ENCODE assay signal across 25 cellular contexts in genomic region chr6:160420969-160421556, GRCh38.
DNase-seq lines count a peak whose midpoint lies in the region; ATAC-seq, FAIRE-seq and TF ChIP-seq lines count a peak whose summit lies in the region.
"Had no signal": no experiment of that assay in that cellular context is flagged by ENCODE, and none has a peak within 500 bp of the region (broad histone marks: within the 10 kb centered on the region; RNA-seq: fewer than 3 reads in every experiment).

No MANE protein-coding gene starts in this region.

- H3K27ac Mint-ChIP-seq in mesothelial cell of epicardium (no peak overlapping the region), Caco-2 (ENCODE audit: unreplicated experiment) (no peak overlapping the region)
- H3K27ac Mint-ChIP-seq: activated B cell treated with CpG ODN at 0.5 μM for 24 hours; activated naive CD8-positive, alpha-beta T cell; activated T-helper 2 cell treated with anti-CD3 and anti-CD28 coated beads, Interferon-gamma antibody, Interleukin-2, Interleukin-4, amounts not matched to agents 10 μg/mL and 5 μg/mL and 100 μg/mL, durations not matched to agents 14 hours and 24 hours and 36 hours; CD8-positive, alpha-beta T cell; memory B cell; stimulated activated naive CD8-positive, alpha-beta T cell treated with anti-CD3 and anti-CD28 coated beads, Interleukin-15, Interleukin-2, amounts not matched to agents 100 ng/mL and 50 ng/mL, for 24 hours had no signal

- H3K27me3 Mint-ChIP-seq in mesothelial cell of epicardium (ENCODE audit: low read depth) (no peaks in the 10 kb centered on the region), Caco-2 (ENCODE audit: insufficient read depth, unreplicated experiment) (no peaks in the 10 kb centered on the region)

- CTCF ChIA-PET in HepG2 (lab: Yijun Ruan, JAX; ENCODE audit: low intra/inter-chr PET ratio, low total read pairs) (no interaction called here), Caco-2 (lab: Charles Lee) (no interaction called here)

- H3K36me3 Mint-ChIP-seq in mesothelial cell of epicardium (no peaks in the 10 kb centered on the region), Caco-2 (ENCODE audit: insufficient read depth, unreplicated experiment) (no peaks in the 10 kb centered on the region)
- H3K36me3 Mint-ChIP-seq: activated naive CD8-positive, alpha-beta T cell; CD8-positive, alpha-beta T cell; memory B cell; naive thymus-derived CD8-positive, alpha-beta T cell had no signal

- POLR2A ChIA-PET in HepG2 (lab: Yijun Ruan, JAX): no interaction called here
- POLR2A ChIA-PET in Caco-2 (lab: Charles Lee): no interaction called here

- no peak overlapping the region for H3K4me3 Mint-ChIP-seq in mesothelial cell of epicardium
- no peak overlapping the region for H3K4me3 Mint-ChIP-seq in Caco-2 (ENCODE audit: unreplicated experiment)
- H3K4me3 Mint-ChIP-seq: activated B cell treated with CpG ODN at 0.5 μM for 24 hours; activated naive CD8-positive, alpha-beta T cell; CD8-positive, alpha-beta T cell; memory B cell; naive thymus-derived CD8-positive, alpha-beta T cell; stimulated activated naive CD8-positive, alpha-beta T cell treated with anti-CD3 and anti-CD28 coated beads, Interleukin-15, Interleukin-2, amounts not matched to agents 100 ng/mL and 50 ng/mL, for 24 hours had no signal

- TF ChIP-seq POLR2A in HepG2 (IDR thresholded peaks at IDR 0.05; ENCODE audit: insufficient read depth in 1 of 2, low read depth in 2 of 2, low read length in 2 of 2): no peak
- TF ChIP-seq POLR2A in right lobe of liver (IDR thresholded peaks at IDR 0.05): no peak
- no peak for TF ChIP-seq POLR2A in ovary (IDR thresholded peaks at IDR 0.05)

- FAIRE-seq in HepG2 (lab: Jason Lieb, UNC): no peak

- no peak overlapping the region for H3K9ac ChIP-seq in HepG2 (ENCODE audit: insufficient read depth, low read depth, low read length)

- intact Hi-C loops in HepG2 (cut with micrococcal nuclease; ENCODE audit: unreplicated experiment) (no loop called here), right lobe of liver (cut with DNase I) (no loop called here), ovary (cut with DNase I) (no loop called here), Caco-2 (cut with micrococcal nuclease; ENCODE audit: unreplicated experiment) (no loop called here)

- peaks cover 0 to 12% of the 10 kb centered on the region in 2 experiments; a peak in 2 of 5 replicates for H3K36me3 ChIP-seq in HepG2 (replicated peaks in 1 of 2; ENCODE audit: control insufficient read depth in 1 of 2, insufficient read depth in 2 of 2, low read length in 2 of 2)
- H3K36me3 ChIP-seq in right lobe of liver: peaks cover 0 to 4% (median 0%) of the 10 kb centered on the region in 4 donors
- no peaks in the 10 kb centered on the region for H3K36me3 ChIP-seq in ovary
- H3K36me3 ChIP-seq in Caco-2 (ENCODE audit: control insufficient read depth, insufficient read depth, low read length): no peaks in the 10 kb centered on the region
- no peaks in the 10 kb centered on the region for H3K36me3 ChIP-seq in WERI-Rb-1
- H3K36me3 ChIP-seq: MG63, upper lobe of right lung had no signal

- H3K9me3 Mint-ChIP-seq in mesothelial cell of epicardium (no peaks in the 10 kb centered on the region), Caco-2 (ENCODE audit: unreplicated experiment) (no peaks in the 10 kb centered on the region)
- H3K9me3 Mint-ChIP-seq: activated T-helper 2 cell treated with anti-CD3 and anti-CD28 coated beads, Interferon-gamma antibody, Interleukin-2, Interleukin-4, amounts not matched to agents 10 μg/mL and 5 μg/mL and 100 μg/mL, durations not matched to agents 14 hours and 24 hours and 36 hours; memory B cell; stimulated activated naive CD8-positive, alpha-beta T cell treated with anti-CD3 and anti-CD28 coated beads, Interleukin-15, Interleukin-2, amounts not matched to agents 100 ng/mL and 50 ng/mL, for 24 hours had no signal

- H2AFZ ChIP-seq in HepG2 (ENCODE audit: low read length): no peak overlapping the region

- H3K79me2 ChIP-seq in HepG2 (ENCODE audit: insufficient read depth, low read length): no peaks in the 10 kb centered on the region

- TF ChIP-seq RAD21 in HepG2 (CRISPR knock-in tag; IDR thresholded peaks at IDR 0.05): no peak

- no peak overlapping the region for H3K4me2 ChIP-seq in HepG2 (ENCODE audit: low read depth, low read length)

- no peaks in the 10 kb centered on the region for H3K9me3 ChIP-seq in HepG2 (ENCODE audit: low read length)
- H3K9me3 ChIP-seq in right lobe of liver: no peaks in the 10 kb centered on the region
- H3K9me3 ChIP-seq in ovary: no peaks in the 10 kb centered on the region
- H3K9me3 ChIP-seq in Caco-2: no peaks in the 10 kb centered on the region
- no peaks in the 10 kb centered on the region for H3K9me3 ChIP-seq in WERI-Rb-1 (ENCODE audit: severe bottlenecking)
- H3K9me3 ChIP-seq: MG63, upper lobe of right lung had no signal

- no peaks in the 10 kb centered on the region for H4K20me1 ChIP-seq in HepG2 (ENCODE audit: insufficient read depth, low read length)

- H3K4me3 ChIP-seq in HepG2 (replicated peaks in 1 of 3; ENCODE audit: insufficient read depth in 1 of 3, low read depth in 2 of 3, low read length in 3 of 3) (no peak overlapping the region), right lobe of liver (no peak overlapping the region), ovary (no peak overlapping the region), Caco-2 (ENCODE audit: low read depth, low read length) (no peak overlapping the region), WERI-Rb-1 (ENCODE audit: low read depth, low read length) (no peak overlapping the region)
- H3K4me3 ChIP-seq: MG63, upper lobe of right lung had no signal

- DNase-seq in HepG2 (ENCODE audit: low spot score): no peak
- no peak for DNase-seq in right lobe of liver
- DNase-seq in foreskin keratinocyte: peak; percentile 47 to 64
- peak in 2 of 5 donors; percentile 40 to 53 for DNase-seq in ovary
- no peak for DNase-seq in mesothelial cell of epicardium (ENCODE audit: low spot score in 2 of 2, unreplicated experiment in 2 of 2)
- DNase-seq in Caco-2: no peak
- no peak for DNase-seq in WERI-Rb-1
- DNase-seq: activated B cell treated with CpG ODN at 0.5 μM for 24 hours; activated CD4-positive, alpha-beta T cell treated with anti-CD3 and anti-CD28 coated beads, Interleukin-2, amount 50 U/mL, for 4 hours; AML-193; CD8-positive, alpha-beta T cell; effector CD4-positive, alpha-beta T cell; MG63; naive thymus-derived CD8-positive, alpha-beta T cell; NCI-H1417; NCI-H2081; SHP77; SW 1271; T1000; upper lobe of right lung had no signal

- 85% methylated on average over 7 of the region's 7 CpGs for WGBS in HepG2 (ENCODE audit: low lambda C conversion rate)
- 80% methylated on average over 7 of the region's 7 CpGs for WGBS in right lobe of liver (ENCODE audit: insufficient coverage, low coverage, low lambda C conversion rate, missing lambda C conversion rate)
- 44 to 51% (median 50%) methylated on average over 7 of the region's 7 CpGs for WGBS in ovary, 3 donors

- H3K4me1 ChIP-seq in HepG2 (ENCODE audit: insufficient read depth, low read length): peaks cover 16% of the 10 kb centered on the region
- peaks cover 0 to 9% (median 0%) of the 10 kb centered on the region in 4 donors for H3K4me1 ChIP-seq in right lobe of liver
- peaks cover 29% of the 10 kb centered on the region for H3K4me1 ChIP-seq in foreskin keratinocyte
- peaks cover 13% of the 10 kb centered on the region for H3K4me1 ChIP-seq in ovary (ENCODE audit: insufficient read depth)
- no peaks in the 10 kb centered on the region for H3K4me1 ChIP-seq in Caco-2
- H3K4me1 ChIP-seq: upper lobe of right lung had no signal

- no peaks in the 10 kb centered on the region for H3K4me1 Mint-ChIP-seq in mesothelial cell of epicardium
- no peaks in the 10 kb centered on the region for H3K4me1 Mint-ChIP-seq in Caco-2 (ENCODE audit: low read depth, unreplicated experiment)
- H3K4me1 Mint-ChIP-seq: activated B cell treated with CpG ODN at 0.5 μM for 24 hours had no signal

- BruUV-seq in HepG2 (replicated peaks; lab: Mats Ljungman, UMichigan) (no TSS peak), Caco-2 (replicated peaks; lab: Mats Ljungman, UMichigan) (no TSS peak)

- in situ Hi-C loops in HepG2 (cut with HindIII; ENCODE audit: extremely low pct_ligation_motif_present, low pct_unique_long_range_greater_than_20kb): no loop called here

- no peak for TF ChIP-seq CTCF in HepG2 (CRISPR knock-in tag; IDR thresholded peaks at IDR 0.05)
- no peak for TF ChIP-seq CTCF in right lobe of liver (IDR thresholded peaks at IDR 0.05)
- no peak for TF ChIP-seq CTCF in foreskin keratinocyte (conservative IDR thresholded peaks at IDR 0.05)
- TF ChIP-seq CTCF in ovary (IDR thresholded peaks at IDR 0.05): no peak
- TF ChIP-seq CTCF in mesothelial cell of epicardium (IDR thresholded peaks at IDR 0.05; ENCODE audit: unreplicated experiment): no peak
- TF ChIP-seq CTCF in Caco-2 (IDR thresholded peaks at IDR 0.05; ENCODE audit: insufficient read depth in 1 of 2, low read depth in 1 of 2, low read length in 1 of 2, severe bottlenecking in 1 of 2, unreplicated experiment in 1 of 2): no peak
- no peak for TF ChIP-seq CTCF in WERI-Rb-1 (IDR thresholded peaks at IDR 0.05; ENCODE audit: low read depth, low read length)

- ATAC-seq in HepG2: no peak
- ATAC-seq in right lobe of liver: no peak
- ATAC-seq in foreskin keratinocyte: peak; percentile 16
- ATAC-seq in GM21786 (IDR thresholded peaks at IDR 0.05; ENCODE audit: unreplicated experiment): no peak
- ATAC-seq: CD8-positive, alpha-beta T cell; naive thymus-derived CD8-positive, alpha-beta T cell; upper lobe of right lung had no signal

- TF ChIP-seq EP300 in HepG2 (IDR thresholded peaks at IDR 0.05; ENCODE audit: low read depth in 2 of 2, low read length in 2 of 2) (no peak), HepG2 (CRISPR knock-in tag; IDR thresholded peaks at IDR 0.05; ENCODE audit: borderline replicate concordance) (no peak), ovary (IDR thresholded peaks at IDR 0.05) (no peak)

- H3K27me3 ChIP-seq in HepG2 (ENCODE audit: control insufficient read depth in 1 of 2, insufficient read depth in 2 of 2, low read length in 2 of 2) (no peaks in the 10 kb centered on the region), right lobe of liver (no peaks in the 10 kb centered on the region), foreskin keratinocyte (no peaks in the 10 kb centered on the region), ovary (no peaks in the 10 kb centered on the region), Caco-2 (replicated peaks; ENCODE audit: control insufficient read depth, insufficient read depth, low read length) (no peaks in the 10 kb centered on the region), WERI-Rb-1 (ENCODE audit: insufficient read depth, low read depth, severe bottlenecking) (peaks cover 47% of the 10 kb centered on the region)
- H3K27me3 ChIP-seq: MG63, upper lobe of right lung had no signal

- H3K27ac ChIP-seq in HepG2 (ENCODE audit: extremely low read length, insufficient read depth, low read length): no peak overlapping the region
- no peak overlapping the region for H3K27ac ChIP-seq in right lobe of liver
- no peak overlapping the region for H3K27ac ChIP-seq in foreskin keratinocyte
- peak overlapping the region; percentile 54 to 83 for H3K27ac ChIP-seq in ovary
- no peak overlapping the region for H3K27ac ChIP-seq in WERI-Rb-1
- H3K27ac ChIP-seq: upper lobe of right lung had no signal

TF ChIP-seq in HepG2, 621 proteins besides CTCF, POLR2A, EP300 and RAD21:
- no peak for TF ChIP-seq ZEB1 (IDR thresholded peaks at IDR 0.05; ENCODE audit: insufficient replicate concordance, low read depth)
- 0 out of 2 replicates have a peak, but pooled peaks have one; percentile 16 for TF ChIP-seq ZNF629 (CRISPR knock-in tag; conservative IDR thresholded peaks at IDR 0.05)
- no peak for TF ChIP-seq HOXA7 (CRISPR knock-in tag; IDR thresholded peaks at IDR 0.05)

Comparison
In these comparisons a context has a peak if more than half of its experiments do, and no peak if none do; other contexts are left out.
1. DNase-seq: peak in foreskin keratinocyte (2 of 2); none in HepG2 (single experiment), right lobe of liver (0 of 3), mesothelial cell of epicardium (0 of 2), Caco-2 (0 of 2) and WERI-Rb-1 (single experiment).
2. H3K27ac ChIP-seq: peak in ovary (2 of 2); none in HepG2 (single experiment), right lobe of liver (0 of 3), foreskin keratinocyte (single experiment) and WERI-Rb-1 (single experiment).